In genomic region chr2:88265352-88265960, GRCh38 we compare ENCODE assay signal across 9 cellular contexts.
DNase-seq lines count a peak whose midpoint lies in the region; ATAC-seq and TF ChIP-seq lines count a peak whose summit lies in the region.
"Had no signal": no experiment of that assay in that cellular context is flagged by ENCODE, and none has a peak within 500 bp of the region (broad histone marks: within the 10 kb centered on the region; RNA-seq: fewer than 3 reads in every experiment).

No MANE protein-coding gene starts in this region.

- no peak overlapping the region for H3K27ac Mint-ChIP-seq in activated naive CD4-positive, alpha-beta T cell treated with anti-CD3 and anti-CD28 coated beads for 36 hours
- H3K27ac Mint-ChIP-seq in chondrocyte (ENCODE audit: unreplicated experiment), result peak overlapping the region; percentile 36
- peak overlapping the region; percentile 64 to 90 for H3K27ac Mint-ChIP-seq in stimulated activated naive CD8-positive, alpha-beta T cell treated with anti-CD3 and anti-CD28 coated beads, Interleukin-15, amount 100 ng/mL, for 72 hours

- intact Hi-C loops in activated naive CD4-positive, alpha-beta T cell treated with anti-CD3 and anti-CD28 coated beads for 36 hours (cut with micrococcal nuclease), result loop anchor here (5.0 kb wide), 1 partner anchor 37 kb away; no protein-coding TSS in a partner anchor

- CTCF ChIA-PET in activated naive CD4-positive, alpha-beta T cell treated with anti-CD3 and anti-CD28 coated beads for 36 hours (lab: Charles Lee), result interaction anchor here (0.6 kb wide), 1 partner anchor 736 kb away, joined by 4 read pairs; no protein-coding TSS in a partner anchor

- ATAC-seq in stimulated activated naive CD8-positive, alpha-beta T cell treated with anti-CD3 and anti-CD28 coated beads, Interleukin-15, amount 100 ng/mL, for 72 hours, result peak; percentile 76
- ATAC-seq in HG03469 (IDR thresholded peaks at IDR 0.05; ENCODE audit: unreplicated experiment), result no peak

- peak; percentile 21 for DNase-seq in activated naive CD4-positive, alpha-beta T cell treated with anti-CD3 and anti-CD28 coated beads for 36 hours
- DNase-seq in activated naive CD4-positive, alpha-beta T cell treated with anti-CD3 and anti-CD28 coated beads, Interleukin-2, amount 50 U/mL, for 16 hours, result no peak
- DNase-seq in M059J (ENCODE audit: low read depth) (peak; percentile 68), chondrocyte (ENCODE audit: low spot score) (no peak)
- peak in 1 of 2 donors; percentile 13 for DNase-seq in stimulated activated naive CD8-positive, alpha-beta T cell treated with anti-CD3 and anti-CD28 coated beads, Interleukin-15, amount 100 ng/mL, for 72 hours
- no peak for DNase-seq in activated CD4-positive, CD25-positive, alpha-beta regulatory T cell (lab: John Stamatoyannopoulos, UW)
- DNase-seq in stimulated activated naive CD4-positive, alpha-beta T cell treated with Interleukin-2 at 50 U/mL for 16 hours (lab: John Stamatoyannopoulos, UW), result no peak

- H3K36me3 Mint-ChIP-seq in activated naive CD4-positive, alpha-beta T cell treated with anti-CD3 and anti-CD28 coated beads for 36 hours (ENCODE audit: low read depth), result no peaks in the 10 kb centered on the region
- H3K36me3 Mint-ChIP-seq in chondrocyte (ENCODE audit: low read depth), result no peaks in the 10 kb centered on the region
- H3K36me3 Mint-ChIP-seq: CD4-positive, CD25-positive, alpha-beta regulatory T cell had no signal

- no peak overlapping the region for H3K4me3 Mint-ChIP-seq in activated naive CD4-positive, alpha-beta T cell treated with anti-CD3 and anti-CD28 coated beads for 36 hours
- H3K4me3 Mint-ChIP-seq in chondrocyte (ENCODE audit: unreplicated experiment), result no peak overlapping the region
- no peak overlapping the region for H3K4me3 Mint-ChIP-seq in stimulated activated naive CD8-positive, alpha-beta T cell treated with anti-CD3 and anti-CD28 coated beads, Interleukin-15, amount 100 ng/mL, for 72 hours
- H3K4me3 Mint-ChIP-seq: CD4-positive, CD25-positive, alpha-beta regulatory T cell had no signal

- peaks cover 7% of the 10 kb centered on the region for H3K27me3 Mint-ChIP-seq in activated naive CD4-positive, alpha-beta T cell treated with anti-CD3 and anti-CD28 coated beads for 36 hours (ENCODE audit: low read depth)
- peaks cover 13% of the 10 kb centered on the region for H3K27me3 Mint-ChIP-seq in chondrocyte (ENCODE audit: low read depth)
- peaks cover 8% of the 10 kb centered on the region for H3K27me3 Mint-ChIP-seq in stimulated activated naive CD8-positive, alpha-beta T cell treated with anti-CD3 and anti-CD28 coated beads, Interleukin-15, amount 100 ng/mL, for 72 hours

- no peak for TF ChIP-seq CTCF in chondrocyte (IDR thresholded peaks at IDR 0.05)

- peaks cover 5% of the 10 kb centered on the region for H3K4me1 Mint-ChIP-seq in activated naive CD4-positive, alpha-beta T cell treated with anti-CD3 and anti-CD28 coated beads for 36 hours (ENCODE audit: low read depth)
- peaks cover 6% of the 10 kb centered on the region for H3K4me1 Mint-ChIP-seq in chondrocyte (ENCODE audit: low read depth)
- peaks cover 8% of the 10 kb centered on the region for H3K4me1 Mint-ChIP-seq in stimulated activated naive CD8-positive, alpha-beta T cell treated with anti-CD3 and anti-CD28 coated beads, Interleukin-15, amount 100 ng/mL, for 72 hours
- H3K4me1 Mint-ChIP-seq: CD4-positive, CD25-positive, alpha-beta regulatory T cell had no signal

- H3K9me3 Mint-ChIP-seq in activated naive CD4-positive, alpha-beta T cell treated with anti-CD3 and anti-CD28 coated beads for 36 hours, result peaks cover 3% of the 10 kb centered on the region
- H3K9me3 Mint-ChIP-seq in chondrocyte (ENCODE audit: low read depth), result no peaks in the 10 kb centered on the region
- H3K9me3 Mint-ChIP-seq in stimulated activated naive CD8-positive, alpha-beta T cell treated with anti-CD3 and anti-CD28 coated beads, Interleukin-15, amount 100 ng/mL, for 72 hours, result peaks cover 0 to 5% of the 10 kb centered on the region in 2 donors

Comparison
In these comparisons a context has a peak if more than half of its experiments do, and no peak if none do; other contexts are left out.
1. DNase-seq: peak in activated naive CD4-positive, alpha-beta T cell treated with anti-CD3 and anti-CD28 coated beads for 36 hours (single experiment) and M059J (single experiment); none in activated naive CD4-positive, alpha-beta T cell treated with anti-CD3 and anti-CD28 coated beads, Interleukin-2, amount 50 U/mL, for 16 hours (single experiment), chondrocyte (single experiment), activated CD4-positive, CD25-positive, alpha-beta regulatory T cell (0 of 4) and stimulated activated naive CD4-positive, alpha-beta T cell treated with Interleukin-2 at 50 U/mL for 16 hours (single experiment).